13 cellular contexts compared by ENCODE assay signal in the genomic region with DNA sequence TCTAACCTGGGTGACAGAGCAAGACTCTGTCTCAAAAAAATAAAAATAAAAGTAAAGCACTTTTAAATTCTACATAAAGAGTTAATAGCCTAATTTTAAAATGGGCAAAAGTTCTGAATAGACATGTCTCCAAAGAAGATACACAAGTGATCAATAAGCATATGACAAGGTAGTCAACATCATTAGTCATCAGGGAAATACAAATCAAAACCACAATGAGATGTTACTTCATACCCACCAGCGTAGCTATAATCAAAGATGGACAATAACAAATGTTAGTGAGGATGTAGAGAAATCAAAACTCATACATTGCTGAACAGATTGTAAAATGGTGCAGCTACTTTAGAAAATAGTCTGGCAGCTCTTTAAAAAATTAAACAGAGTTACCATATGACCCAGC.
A peak's percentile ranks its signal among the peaks of the same experiment; 100 is the strongest.
DNase-seq lines count a peak whose midpoint lies in the region; ATAC-seq lines count a peak whose summit lies in the region.
"Had no signal": no experiment of that assay in that cellular context is flagged by ENCODE, and none has a peak within 500 bp of the region (broad histone marks: within the 10 kb centered on the region; RNA-seq: fewer than 3 reads in every experiment).

No MANE protein-coding gene starts in this region.

- H3K36me3 Mint-ChIP-seq in activated naive CD8-positive, alpha-beta T cell = peaks cover 28% of the 10 kb centered on the region
- peaks cover 27% of the 10 kb centered on the region for H3K36me3 Mint-ChIP-seq in activated naive CD8-positive, alpha-beta T cell treated with anti-CD3 and anti-CD28 coated beads, Interleukin-2, amount 50 U/mL, for 24 hours (ENCODE audit: low read depth)
- H3K36me3 Mint-ChIP-seq in activated T-helper 17 cell treated with anti-CD3 and anti-CD28 coated beads, Interleukin-2, amount 50 U/mL, for 72 hours (ENCODE audit: low read depth) = peaks cover 46% of the 10 kb centered on the region
- peaks cover 35% of the 10 kb centered on the region for H3K36me3 Mint-ChIP-seq in stimulated activated effector memory CD8-positive, alpha-beta T cell treated with anti-CD3 and anti-CD28 coated beads, Interleukin-12 subunit alpha, Interleukin-12 subunit beta, amount 100 ng/mL, for 72 hours

- no peaks in the 10 kb centered on the region for H3K27me3 Mint-ChIP-seq in activated naive CD8-positive, alpha-beta T cell
- no peaks in the 10 kb centered on the region for H3K27me3 Mint-ChIP-seq in activated naive CD8-positive, alpha-beta T cell treated with anti-CD3 and anti-CD28 coated beads, Interleukin-2, amount 50 U/mL, for 24 hours
- no peaks in the 10 kb centered on the region for H3K27me3 Mint-ChIP-seq in activated T-helper 17 cell treated with anti-CD3 and anti-CD28 coated beads, Interleukin-2, amount 50 U/mL, for 72 hours

- ATAC-seq in activated CD4-positive, CD25-positive, alpha-beta regulatory T cell treated with anti-CD3 and anti-CD28 coated beads, Interleukin-2, amount 50 U/mL, for 24 hours = peak; percentile 51 to 62
- no peak for ATAC-seq in activated naive CD8-positive, alpha-beta T cell treated with anti-CD3 and anti-CD28 coated beads, Interleukin-2, amount 50 U/mL, for 24 hours
- ATAC-seq in activated T-helper 17 cell treated with anti-CD3 and anti-CD28 coated beads, Interleukin-2, amount 50 U/mL, for 72 hours (replicated peaks) = peak; percentile 27
- ATAC-seq in stimulated activated effector memory CD8-positive, alpha-beta T cell treated with anti-CD3 and anti-CD28 coated beads, Interleukin-12 subunit alpha, Interleukin-12 subunit beta, amount 100 ng/mL, for 72 hours = peak; percentile 73
- ATAC-seq: GM12878 had no signal

- no peaks in the 10 kb centered on the region for H3K9me3 Mint-ChIP-seq in activated naive CD8-positive, alpha-beta T cell (ENCODE audit: low read depth)
- no peaks in the 10 kb centered on the region for H3K9me3 Mint-ChIP-seq in activated naive CD8-positive, alpha-beta T cell treated with anti-CD3 and anti-CD28 coated beads, Interleukin-2, amount 50 U/mL, for 24 hours
- no peaks in the 10 kb centered on the region for H3K9me3 Mint-ChIP-seq in activated T-helper 17 cell treated with anti-CD3 and anti-CD28 coated beads, Interleukin-2, amount 50 U/mL, for 72 hours
- H3K9me3 Mint-ChIP-seq in stimulated activated effector memory CD8-positive, alpha-beta T cell treated with anti-CD3 and anti-CD28 coated beads, Interleukin-12 subunit alpha, Interleukin-12 subunit beta, amount 100 ng/mL, for 72 hours = no peaks in the 10 kb centered on the region
- H3K9me3 Mint-ChIP-seq: HFFc6 had no signal

- H3K27ac Mint-ChIP-seq in activated naive CD8-positive, alpha-beta T cell = peak overlapping the region; percentile 28
- H3K27ac Mint-ChIP-seq in activated naive CD8-positive, alpha-beta T cell treated with anti-CD3 and anti-CD28 coated beads, Interleukin-2, amount 50 U/mL, for 24 hours = no peak overlapping the region
- peak overlapping the region; percentile 84 for H3K27ac Mint-ChIP-seq in activated T-helper 17 cell treated with anti-CD3 and anti-CD28 coated beads, Interleukin-2, amount 50 U/mL, for 72 hours
- peak overlapping the region; percentile 64 for H3K27ac Mint-ChIP-seq in stimulated activated effector memory CD8-positive, alpha-beta T cell treated with anti-CD3 and anti-CD28 coated beads, Interleukin-12 subunit alpha, Interleukin-12 subunit beta, amount 100 ng/mL, for 72 hours
- H3K27ac Mint-ChIP-seq: HFFc6 had no signal

- H3K4me3 Mint-ChIP-seq in activated naive CD8-positive, alpha-beta T cell = no peak overlapping the region
- H3K4me3 Mint-ChIP-seq in activated naive CD8-positive, alpha-beta T cell treated with anti-CD3 and anti-CD28 coated beads, Interleukin-2, amount 50 U/mL, for 24 hours = no peak overlapping the region
- H3K4me3 Mint-ChIP-seq in activated T-helper 17 cell treated with anti-CD3 and anti-CD28 coated beads, Interleukin-2, amount 50 U/mL, for 72 hours = peak overlapping the region; percentile 58
- no peak overlapping the region for H3K4me3 Mint-ChIP-seq in stimulated activated effector memory CD8-positive, alpha-beta T cell treated with anti-CD3 and anti-CD28 coated beads, Interleukin-12 subunit alpha, Interleukin-12 subunit beta, amount 100 ng/mL, for 72 hours
- H3K4me3 Mint-ChIP-seq: CD14-positive monocyte, HFFc6 had no signal

- peaks cover 52% of the 10 kb centered on the region for H3K4me1 Mint-ChIP-seq in activated naive CD8-positive, alpha-beta T cell (ENCODE audit: low read depth)
- peaks cover 43% of the 10 kb centered on the region for H3K4me1 Mint-ChIP-seq in activated naive CD8-positive, alpha-beta T cell treated with anti-CD3 and anti-CD28 coated beads, Interleukin-2, amount 50 U/mL, for 24 hours
- peaks cover 48% of the 10 kb centered on the region for H3K4me1 Mint-ChIP-seq in activated T-helper 17 cell treated with anti-CD3 and anti-CD28 coated beads, Interleukin-2, amount 50 U/mL, for 72 hours
- H3K4me1 Mint-ChIP-seq in stimulated activated effector memory CD8-positive, alpha-beta T cell treated with anti-CD3 and anti-CD28 coated beads, Interleukin-12 subunit alpha, Interleukin-12 subunit beta, amount 100 ng/mL, for 72 hours = peaks cover 44% of the 10 kb centered on the region

- no peak for DNase-seq in activated CD4-positive, CD25-positive, alpha-beta regulatory T cell treated with anti-CD3 and anti-CD28 coated beads, Interleukin-2, amount 50 U/mL, for 72 hours
- no peak for DNase-seq in activated naive CD8-positive, alpha-beta T cell treated with anti-CD3 and anti-CD28 coated beads, Interleukin-2, amount 50 U/mL, for 24 hours
- DNase-seq in stimulated activated effector memory CD8-positive, alpha-beta T cell treated with anti-CD3 and anti-CD28 coated beads, Interleukin-12 subunit alpha, Interleukin-12 subunit beta, amount 100 ng/mL, for 72 hours (ENCODE audit: low spot score in 2 of 2) = no peak
- DNase-seq in NCI-H2029 (lab: John Stamatoyannopoulos, UW) = no peak
- DNase-seq in OCI-M2 (lab: John Stamatoyannopoulos, UW; ENCODE audit: unreplicated experiment) = no peak
- DNase-seq: DMS79, HCEC 1CT, HFFc6 had no signal
